In genomic region chr19:17226002-17226933, GRCh38 we compare ENCODE assay signal across 8 cellular contexts. TPM values are rescaled to one million over a fixed set of nuclear protein-coding genes. Genes with fewer than 3 reads are reported as not detected.
DNase-seq lines count a peak whose midpoint lies in the region; ATAC-seq and TF ChIP-seq lines count a peak whose summit lies in the region.

Gene OCEL1 (plus strand): TSS chr19:17226226. CDS start chr19:17226248, 22 bp downstream.

- H3K4me2 ChIP-seq in DOHH2 (ENCODE audit: low read length) (peak within 1 kb of the TSS; percentile 75), GM23248 (ENCODE audit: unreplicated experiment) (peak within 1 kb of the TSS; percentile 85)

- no peaks in the 10 kb centered on the region for H3K9me3 Mint-ChIP-seq in activated T-cell treated with anti-CD3 and anti-CD28 coated beads, Interleukin-2, amount 50 U/mL, for 72 hours

- WGBS in GM23248 (ENCODE audit: low coverage in 1 of 2, low lambda C conversion rate in 2 of 2, missing lambda C conversion rate in 2 of 2), 2 experiments: 1% methylated on average over 50 to 83 of the region's 90 CpGs
- WGBS in esophagus squamous epithelium, 2 donors: 0 to 3% methylated on average over 9 to 21 of the region's 90 CpGs

- H3K4me1 ChIP-seq in DOHH2 (ENCODE audit: control insufficient read depth, low read length): peaks cover 14% of the 10 kb centered on the region
- peaks cover 3% of the 10 kb centered on the region; the same call in 1 of the 2 replicates for H3K4me1 ChIP-seq in GM23248 (ENCODE audit: insufficient read depth)
- H3K4me1 ChIP-seq in esophagus squamous epithelium: peaks cover 6 to 27% (median 8%) of the 10 kb centered on the region in 3 donors

- H3K27me3 ChIP-seq in DOHH2 (ENCODE audit: control insufficient read depth, low read length) (no peaks in the 10 kb centered on the region), GM23248 (replicated peaks; ENCODE audit: insufficient read depth) (no peaks in the 10 kb centered on the region), esophagus squamous epithelium (no peaks in the 10 kb centered on the region)

- no peaks in the 10 kb centered on the region for H3K9me2 ChIP-seq in DOHH2 (replicated peaks; ENCODE audit: control insufficient read depth, low read length)
- no peaks in the 10 kb centered on the region for H3K9me2 ChIP-seq in GM23248 (ENCODE audit: insufficient read depth)

- TF ChIP-seq CTCF in DOHH2 (IDR thresholded peaks at IDR 0.05; ENCODE audit: low read depth, low read length, poor library complexity, severe bottlenecking): no peak
- TF ChIP-seq CTCF in esophagus squamous epithelium (IDR thresholded peaks at IDR 0.05): peak in 1 of 6 experiments; percentile 11

- H3K36me3 ChIP-seq in DOHH2 (ENCODE audit: control insufficient read depth, low read length): peaks cover 22% of the 10 kb centered on the region
- H3K36me3 ChIP-seq in GM23248 (ENCODE audit: low read depth): peaks cover 4% of the 10 kb centered on the region; the same call in 1 of the 2 replicates
- peaks cover 4 to 28% (median 9%) of the 10 kb centered on the region in 3 donors for H3K36me3 ChIP-seq in esophagus squamous epithelium

- in situ Hi-C loops in GM23248 (cut with MboI): no loop called here

- H3F3A ChIP-seq in DOHH2 (ENCODE audit: control insufficient read depth, insufficient read depth) (peaks cover 16% of the 10 kb centered on the region), GM23248 (ENCODE audit: insufficient read depth) (0 out of 2 replicates have a peak, but pooled peaks cover 5% of the 10 kb centered on the region)

- H4K20me1 ChIP-seq in DOHH2 (ENCODE audit: control insufficient read depth, insufficient read depth, low read depth, low read length) (no peaks in the 10 kb centered on the region), GM23248 (ENCODE audit: insufficient read depth) (no peaks in the 10 kb centered on the region)

- H3K36me3 Mint-ChIP-seq in activated T-cell treated with anti-CD3 and anti-CD28 coated beads, Interleukin-2, amount 50 U/mL, for 72 hours (ENCODE audit: insufficient read depth in 2 of 2): no peaks in the 10 kb centered on the region

- H3K27me3 Mint-ChIP-seq in activated T-cell treated with anti-CD3 and anti-CD28 coated beads, Interleukin-2, amount 50 U/mL, for 72 hours (ENCODE audit: low read depth): no peaks in the 10 kb centered on the region

- DNase-seq in GM23248: peak; percentile 100
- DNase-seq in Kasumi-1 (lab: John Stamatoyannopoulos, UW): peak; percentile 97
- peak; percentile 98 for DNase-seq in RKO (ENCODE audit: low spot score)
- peak; percentile 96 to 98 for DNase-seq in activated T-cell treated with anti-CD3 and anti-CD28 coated beads, Interleukin-2, amount 50 U/mL, for 72 hours
- DNase-seq in esophagus squamous epithelium (lab: John Stamatoyannopoulos, UW): peak; percentile 93
- peak; percentile 98 for DNase-seq in myocyte (ENCODE audit: low read depth)
- peak; percentile 94 to 97 for DNase-seq in stimulated activated CD8-positive, alpha-beta memory T cell treated with anti-CD3 and anti-CD28 coated beads, Interleukin-7, amount 100 ng/mL, for 4 hours (ENCODE audit: low read depth in 2 of 2)

- peak within 1 kb of the TSS; percentile 90 for H3K4me3 ChIP-seq in DOHH2 (ENCODE audit: low read length)
- peak within 1 kb of the TSS; percentile 81 for H3K4me3 ChIP-seq in GM23248
- peak within 1 kb of the TSS; percentile 45 to 81 (median 70) for H3K4me3 ChIP-seq in esophagus squamous epithelium

- H3K9ac ChIP-seq in GM23248: peak within 1 kb of the TSS; percentile 91

- H3K27ac Mint-ChIP-seq in activated T-cell treated with anti-CD3 and anti-CD28 coated beads, Interleukin-2, amount 50 U/mL, for 72 hours: peak within 1 kb of the TSS; percentile 69

- peaks cover 21% of the 10 kb centered on the region for H3K4me1 Mint-ChIP-seq in activated T-cell treated with anti-CD3 and anti-CD28 coated beads, Interleukin-2, amount 50 U/mL, for 72 hours (ENCODE audit: low read depth)

- ATAC-seq in activated T-cell treated with anti-CD3 and anti-CD28 coated beads, Interleukin-2, amount 50 U/mL, for 72 hours (replicated peaks in 1 of 2): peak; percentile 91 to 95

- H2AFZ ChIP-seq in GM23248: peak within 1 kb of the TSS; percentile 97

- H3K4me3 Mint-ChIP-seq in activated T-cell treated with anti-CD3 and anti-CD28 coated beads, Interleukin-2, amount 50 U/mL, for 72 hours: peak within 1 kb of the TSS; percentile 93

- intact Hi-C loops in esophagus squamous epithelium (cut with DNase I): no loop called here

- TF ChIP-seq POLR2A in esophagus squamous epithelium (IDR thresholded peaks at IDR 0.05): peak in 1 of 4 donors; percentile 82

- H3K79me2 ChIP-seq in DOHH2 (ENCODE audit: control insufficient read depth, low read length) (peaks cover 8% of the 10 kb centered on the region), GM23248 (ENCODE audit: insufficient read depth) (peaks cover 5% of the 10 kb centered on the region; the same call in 1 of the 2 replicates)

- H3K27ac ChIP-seq in DOHH2 (ENCODE audit: low read depth, low read length) (peak within 1 kb of the TSS; percentile 65), GM23248 (peak within 1 kb of the TSS; percentile 52), esophagus squamous epithelium (peak within 1 kb of the TSS; percentile 83 to 91 (median 90))

- H3K9me3 ChIP-seq in DOHH2 (ENCODE audit: control insufficient read depth, insufficient read depth, low read length): no peaks in the 10 kb centered on the region
- H3K9me3 ChIP-seq in GM23248 (ENCODE audit: low read depth): no peaks in the 10 kb centered on the region
- no peaks in the 10 kb centered on the region for H3K9me3 ChIP-seq in esophagus squamous epithelium

RNA-seq across cellular contexts. Expression of gene OCEL1, which starts in this region (rescaled TPM):
- 1.3 and 1.8 TPM in 2 replicates for total RNA-seq in GM23248 (2014; rRNA removed; shearing (Covaris generic))
- polyA plus RNA-seq in GM23248 (2016; fragmentation: Nextera tagmentation; extraction: Ambion mirVana): 17.1 and 17.4 TPM in 2 replicates
- total RNA-seq in activated T-cell treated with anti-CD3 and anti-CD28 coated beads, Interleukin-2, amount 50 U/mL, for 72 hours: 10 to 100 TPM; 19.3 to 19.4 TPM
- total RNA-seq in esophagus squamous epithelium: 1 to 10 TPM; 1.8 to 6.9 (median 4.1) TPM
- 4.3 and 7.0 TPM in 2 replicates for total RNA-seq in myocyte
- polyA plus RNA-seq in myocyte (2012): 23.2 TPM

Comparison
In these comparisons a context has a peak if more than half of its experiments do, and no peak if none do; other contexts are left out.
1. Peak in every context shown above with its lines: DNase-seq, ATAC-seq, H3K4me3 ChIP-seq and H3K27ac ChIP-seq.